Comparison of ENCODE assay signal across 8 cellular contexts in the genomic region with DNA sequence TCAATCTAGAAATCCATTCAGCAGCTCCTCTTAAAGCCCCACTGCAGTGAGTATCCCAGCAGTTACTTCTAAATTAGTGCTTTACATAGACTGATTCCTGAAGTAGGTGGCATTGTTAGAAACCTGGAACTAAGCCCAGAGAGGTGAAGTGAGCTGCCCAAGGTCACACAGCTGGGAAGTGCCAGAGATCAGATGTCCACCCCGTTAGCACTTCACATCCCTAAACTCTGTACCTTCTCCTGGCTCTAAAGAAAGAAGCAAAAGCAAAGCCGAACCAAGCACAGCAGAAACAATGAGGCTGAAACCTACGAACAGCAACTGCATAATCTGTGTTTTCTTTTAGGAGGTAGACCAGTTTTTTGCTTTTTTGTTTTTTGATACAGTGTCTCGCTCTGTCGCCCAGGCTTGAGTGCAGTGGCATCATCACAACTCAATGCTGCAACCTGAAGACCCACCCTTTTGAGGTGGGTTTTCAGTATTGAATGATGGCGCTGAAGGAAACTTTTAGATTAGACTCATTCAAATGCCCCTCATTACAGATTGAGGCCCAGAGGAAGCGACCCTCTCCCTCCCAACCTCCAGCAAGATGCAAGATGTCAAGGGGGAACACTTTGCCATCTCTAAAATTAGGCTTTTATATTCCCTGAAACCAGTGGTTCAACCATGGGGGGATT. TPM values are rescaled to one million over a fixed set of nuclear protein-coding genes. Genes with fewer than 3 reads are reported as not detected.
DNase-seq lines count a peak whose midpoint lies in the region; ATAC-seq and TF ChIP-seq lines count a peak whose summit lies in the region.

No MANE protein-coding gene starts in this region.

- peak overlapping the region; percentile 67 for H3K27ac Mint-ChIP-seq in activated T-cell treated with anti-CD3 and anti-CD28 coated beads, Interleukin-2, amount 50 U/mL, for 72 hours

- H3K27me3 ChIP-seq in body of pancreas = no peaks in the 10 kb centered on the region
- H3K27me3 ChIP-seq in lung (ENCODE audit: control insufficient read depth, insufficient read depth) = no peaks in the 10 kb centered on the region
- no peaks in the 10 kb centered on the region for H3K27me3 ChIP-seq in transverse colon

- 53 to 61% methylated on average over 7 of the region's 7 CpGs for WGBS in body of pancreas, 2 donors
- 71% methylated on average over 7 of the region's 7 CpGs for WGBS in lung, 2 donors
- 56 to 74% methylated on average over 6 to 7 of the region's 7 CpGs for WGBS in transverse colon (ENCODE audit: low coverage in 1 of 2), 2 donors

- H3K4me1 ChIP-seq in body of pancreas = peaks cover 74% of the 10 kb centered on the region
- peaks cover 30 to 42% of the 10 kb centered on the region in 2 donors for H3K4me1 ChIP-seq in lung (ENCODE audit: control insufficient read depth in 2 of 2, insufficient read depth in 2 of 2, low read length in 2 of 2)
- H3K4me1 ChIP-seq in transverse colon = peaks cover 62 to 73% (median 67%) of the 10 kb centered on the region in 4 donors

- no peak for DNase-seq in activated T-cell treated with anti-CD3 and anti-CD28 coated beads, Interleukin-2, amount 50 U/mL, for 72 hours
- DNase-seq in activated T-cell treated with anti-CD3 and anti-CD28 coated beads, Interleukin-2, amount 50 U/mL, for 1 hour = no peak
- DNase-seq in body of pancreas = peak in 3 of 4 donors; percentile 36 to 60 (median 47)
- DNase-seq in lung (ENCODE audit: low spot score) = no peak
- DNase-seq in transverse colon = no peak
- DNase-seq in NCI-H2227 treated with DMSO at 0.1 percent for 48 hours (lab: John Stamatoyannopoulos, UW) = no peak
- no peak for DNase-seq in stimulated activated CD4-positive, alpha-beta T cell treated with anti-CD3 and anti-CD28 coated beads, Interleukin-15, amount 100 ng/mL, for 24 hours

- H3K27me3 Mint-ChIP-seq in activated T-cell treated with anti-CD3 and anti-CD28 coated beads, Interleukin-2, amount 50 U/mL, for 72 hours (ENCODE audit: low read depth) = no peaks in the 10 kb centered on the region

- intact Hi-C loops in body of pancreas (cut with DNase I) = no loop called here
- intact Hi-C loops in transverse colon (cut with DNase I; ENCODE audit: low total_unique reads) = loop anchor here (5.0 kb wide), 1 partner anchor 42 kb away; no protein-coding TSS in a partner anchor

- peaks cover 1 to 4% of the 10 kb centered on the region in 2 donors for H3K36me3 Mint-ChIP-seq in activated T-cell treated with anti-CD3 and anti-CD28 coated beads, Interleukin-2, amount 50 U/mL, for 72 hours (ENCODE audit: insufficient read depth in 2 of 2)

- peak overlapping the region; percentile 96 to 100 (median 98) for H3K27ac ChIP-seq in body of pancreas
- peak overlapping the region; percentile 95 to 99 for H3K27ac ChIP-seq in lung (ENCODE audit: low read depth in 1 of 2, low read length in 1 of 2)
- H3K27ac ChIP-seq in transverse colon = peak overlapping the region; percentile 99 to 100 (median 100)

- in situ Hi-C loops in transverse colon (cut with MboI; ENCODE audit: low pct_ligation_motif_present in 1 of 4, low pct_unique_long_range_greater_than_20kb in 1 of 4, low sequenced_read_pairs in 3 of 4) = loop anchor here in 1 of 4 donors (10.0 kb wide), 1 partner anchor 45 kb away; no protein-coding TSS in a partner anchor

- TF ChIP-seq CTCF in body of pancreas (IDR thresholded peaks at IDR 0.05) (no peak), lung (IDR thresholded peaks at IDR 0.05; ENCODE audit: control extremely low read depth, extremely low read depth) (no peak), transverse colon (IDR thresholded peaks at IDR 0.05) (no peak)

- no peaks in the 10 kb centered on the region for H3K9me3 Mint-ChIP-seq in activated T-cell treated with anti-CD3 and anti-CD28 coated beads, Interleukin-2, amount 50 U/mL, for 72 hours

- TF ChIP-seq EP300 in transverse colon (IDR thresholded peaks at IDR 0.05; ENCODE audit: low read depth) = no peak

- TF ChIP-seq POLR2A in body of pancreas (IDR thresholded peaks at IDR 0.05) (no peak), transverse colon (IDR thresholded peaks at IDR 0.05) (no peak)

- H3K4me1 Mint-ChIP-seq in activated T-cell treated with anti-CD3 and anti-CD28 coated beads, Interleukin-2, amount 50 U/mL, for 72 hours (ENCODE audit: low read depth) = peaks cover 46% of the 10 kb centered on the region

- no peak for ATAC-seq in activated T-cell treated with anti-CD3 and anti-CD28 coated beads, Interleukin-2, amount 50 U/mL, for 72 hours (replicated peaks in 1 of 2)
- peak; percentile 3 for ATAC-seq in body of pancreas
- no peak for ATAC-seq in lung (ENCODE audit: insufficient read depth, low FRiP score)
- no peak for ATAC-seq in GM21576 (IDR thresholded peaks at IDR 0.05; ENCODE audit: unreplicated experiment)

- peak overlapping the region; percentile 39 to 54 for H3K4me3 Mint-ChIP-seq in activated T-cell treated with anti-CD3 and anti-CD28 coated beads, Interleukin-2, amount 50 U/mL, for 72 hours

- H3K9me3 ChIP-seq in body of pancreas = no peaks in the 10 kb centered on the region
- no peaks in the 10 kb centered on the region for H3K9me3 ChIP-seq in lung (ENCODE audit: control insufficient read depth in 2 of 2, insufficient read depth in 1 of 2, low read length in 1 of 2)
- H3K9me3 ChIP-seq in transverse colon = no peaks in the 10 kb centered on the region

- H3K4me3 ChIP-seq in body of pancreas (no peak overlapping the region), lung (no peak overlapping the region), transverse colon (no peak overlapping the region)

- H3K36me3 ChIP-seq in body of pancreas (replicated peaks in 1 of 2; ENCODE audit: insufficient read depth in 1 of 2, low read depth in 2 of 2) = no peaks in the 10 kb centered on the region
- H3K36me3 ChIP-seq in lung (ENCODE audit: control insufficient read depth in 2 of 2, insufficient read depth in 2 of 2, low read length in 2 of 2) = no peaks in the 10 kb centered on the region
- no peaks in the 10 kb centered on the region for H3K36me3 ChIP-seq in transverse colon

RNA-seq across cellular contexts. Expression of a gene that starts 3.2 kb away (rescaled TPM):
- total RNA-seq in activated T-cell treated with anti-CD3 and anti-CD28 coated beads, Interleukin-2, amount 50 U/mL, for 72 hours = 10 to 100 TPM; 34.3 to 40.1 TPM
- total RNA-seq in body of pancreas (10 to 100 TPM; 18.9 to 19.1 TPM), lung (10 to 100 TPM; 45.2 to 46.4 TPM), transverse colon (10 to 100 TPM; 41.6 to 79.4 (median 60.7) TPM)
- polyA plus RNA-seq in lung = 10 to 100 TPM; 14.2 to 15.1 TPM

Comparison
In these comparisons a context has a peak if more than half of its experiments do, and no peak if none do; other contexts are left out.
1. DNase-seq: peak in body of pancreas (3 of 4); none in activated T-cell treated with anti-CD3 and anti-CD28 coated beads, Interleukin-2, amount 50 U/mL, for 72 hours (0 of 2), activated T-cell treated with anti-CD3 and anti-CD28 coated beads, Interleukin-2, amount 50 U/mL, for 1 hour (single experiment), lung (single experiment), transverse colon (single experiment), NCI-H2227 treated with DMSO at 0.1 percent for 48 hours (single experiment) and stimulated activated CD4-positive, alpha-beta T cell treated with anti-CD3 and anti-CD28 coated beads, Interleukin-15, amount 100 ng/mL, for 24 hours (single experiment).
2. Peak in every context shown above with its lines, with median percentiles within 50 percentile points of each other: H3K27ac ChIP-seq.